Comparison of ENCODE assay signal across 8 cellular contexts in the genomic region with DNA sequence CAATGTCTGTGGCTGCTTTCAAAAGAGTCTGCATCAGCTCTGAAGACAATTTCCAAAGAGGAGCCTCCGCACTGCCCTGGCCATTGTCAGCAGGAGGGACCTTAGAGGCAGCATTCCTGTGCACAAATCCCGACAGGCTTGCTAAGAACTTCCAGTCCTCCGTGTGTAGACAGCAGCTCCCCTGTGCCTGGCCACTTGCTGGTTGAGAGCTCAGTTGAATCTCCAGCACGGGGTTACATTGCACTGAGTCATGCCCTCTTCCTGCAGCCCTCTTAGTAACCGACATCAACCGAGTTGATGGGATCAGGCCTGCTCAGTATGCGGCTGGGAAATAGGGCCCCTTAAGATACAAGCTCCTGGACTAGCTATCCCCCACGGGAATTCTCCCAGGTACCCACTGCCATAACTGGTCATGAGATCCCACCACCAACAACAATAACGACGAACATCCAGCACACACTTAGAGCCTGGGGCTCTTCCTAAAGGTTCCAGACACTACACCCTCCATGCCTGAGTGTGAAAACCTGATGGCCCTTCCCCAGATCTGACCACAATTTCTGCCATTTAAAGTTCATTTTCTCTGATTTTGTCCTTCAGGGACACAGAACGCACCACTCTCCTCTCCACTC. TPM values are rescaled to one million over a fixed set of nuclear protein-coding genes. Genes with fewer than 3 reads are reported as not detected.
DNase-seq lines count a peak whose midpoint lies in the region; ATAC-seq and TF ChIP-seq lines count a peak whose summit lies in the region.

No MANE protein-coding gene starts in this region.

- H3K27me3 ChIP-seq in dorsolateral prefrontal cortex: no peaks in the 10 kb centered on the region

- TF ChIP-seq CTCF in dorsolateral prefrontal cortex (IDR thresholded peaks at IDR 0.05 in 54 of 56, conservative IDR thresholded peaks at IDR 0.05 in 2 of 56; ENCODE audit: low read depth in 1 of 56, partially characterized antibody in 56 of 56): no peak

- no peaks in the 10 kb centered on the region for H3K9me3 Mint-ChIP-seq in activated CD8-positive, alpha-beta memory T cell treated with anti-CD3 and anti-CD28 coated beads, Interleukin-2, amount 10 ng/mL, durations not matched to agents 7 days and 5 days (ENCODE audit: low read depth)

- H3K4me3 ChIP-seq in dorsolateral prefrontal cortex: peak overlapping the region in 28 of 59 donors; percentile 29 to 62 (median 44)

- DNase-seq in left ventricle myocardium superior (no peak), cardiac septum (ENCODE audit: low spot score) (no peak), iris pigment epithelial cell (ENCODE audit: low read depth) (peak; percentile 78), UCSD-AML1 (lab: John Stamatoyannopoulos, UW; ENCODE audit: unreplicated experiment) (no peak), NCI-H187 (lab: John Stamatoyannopoulos, UW) (no peak), dorsolateral prefrontal cortex (no peak), retina (no peak)
- peak; percentile 41 for DNase-seq in activated CD8-positive, alpha-beta memory T cell treated with anti-CD3 and anti-CD28 coated beads, Interleukin-2, amount 10 ng/mL, durations not matched to agents 7 days and 5 days

- no peaks in the 10 kb centered on the region for H3K36me3 Mint-ChIP-seq in activated CD8-positive, alpha-beta memory T cell treated with anti-CD3 and anti-CD28 coated beads, Interleukin-2, amount 10 ng/mL, durations not matched to agents 7 days and 5 days

- H3K27me3 Mint-ChIP-seq in activated CD8-positive, alpha-beta memory T cell treated with anti-CD3 and anti-CD28 coated beads, Interleukin-2, amount 10 ng/mL, durations not matched to agents 7 days and 5 days: peaks cover 31% of the 10 kb centered on the region

- H3K4me3 Mint-ChIP-seq in activated CD8-positive, alpha-beta memory T cell treated with anti-CD3 and anti-CD28 coated beads, Interleukin-2, amount 10 ng/mL, durations not matched to agents 7 days and 5 days: peak overlapping the region; percentile 58

- CTCF ChIA-PET in activated CD8-positive, alpha-beta memory T cell treated with anti-CD3 and anti-CD28 coated beads, Interleukin-2, amount 10 ng/mL, durations not matched to agents 7 days and 5 days (lab: Charles Lee): interaction anchor here (0.5 to 3.9 kb wide), 39 partner anchors 9 to 1326 kb away, joined by 3 to 84 read pairs (median 5); a partner anchor contains a TSS

- no peak overlapping the region for H3K27ac Mint-ChIP-seq in activated CD8-positive, alpha-beta memory T cell treated with anti-CD3 and anti-CD28 coated beads, Interleukin-2, amount 10 ng/mL, durations not matched to agents 7 days and 5 days

- H3K4me1 Mint-ChIP-seq in activated CD8-positive, alpha-beta memory T cell treated with anti-CD3 and anti-CD28 coated beads, Interleukin-2, amount 10 ng/mL, durations not matched to agents 7 days and 5 days: peaks cover 17% of the 10 kb centered on the region

- peak; percentile 11 for ATAC-seq in left ventricle myocardium superior
- ATAC-seq in activated CD8-positive, alpha-beta memory T cell treated with anti-CD3 and anti-CD28 coated beads, Interleukin-2, amount 10 ng/mL, durations not matched to agents 7 days and 5 days: no peak

- H3K27ac ChIP-seq in dorsolateral prefrontal cortex: no peak overlapping the region

- intact Hi-C loops in left ventricle myocardium superior (cut with micrococcal nuclease): loop anchor here (5.0 kb wide), 1 partner anchor 75 kb away; no protein-coding TSS in a partner anchor
- intact Hi-C loops in cardiac septum (cut with DNase I): loop anchor here (2.0 to 5.0 kb wide), 2 partner anchors 77 to 155 kb away; a partner anchor contains a TSS
- intact Hi-C loops in dorsolateral prefrontal cortex (cut with DNase I): loop anchor here (2.0 to 10.0 kb wide), 7 partner anchors 75 to 640 kb away; a partner anchor contains a TSS

RNA-seq across cellular contexts. Expression of a gene that starts 12.0 kb away (rescaled TPM):
- total RNA-seq in left ventricle myocardium superior (not detected), cardiac septum (0.43 TPM), dorsolateral prefrontal cortex (1 to 10 TPM in 11 of 120 experiments, under 1 TPM in 12, not detected in 97; 0.23 to 1.8 (median 1.00) TPM)
- not detected for total RNA-seq in activated CD8-positive, alpha-beta memory T cell treated with anti-CD3 and anti-CD28 coated beads, Interleukin-2, amount 10 ng/mL, durations not matched to agents 7 days and 5 days

RNA-seq across cellular contexts. Expression of a gene that starts 30.8 kb away (rescaled TPM):
- total RNA-seq in left ventricle myocardium superior: 0.92 TPM
- total RNA-seq in cardiac septum: 0.38 TPM
- total RNA-seq in activated CD8-positive, alpha-beta memory T cell treated with anti-CD3 and anti-CD28 coated beads, Interleukin-2, amount 10 ng/mL, durations not matched to agents 7 days and 5 days: not detected
- 1 to 10 TPM in 28 of 120 experiments, under 1 TPM in 41, not detected in 51; 0.25 to 3.2 (median 0.91) TPM for total RNA-seq in dorsolateral prefrontal cortex

RNA-seq across cellular contexts. Expression of a gene that starts 47.0 kb away (rescaled TPM):
- total RNA-seq in left ventricle myocardium superior (50.4 TPM), cardiac septum (46.1 TPM), dorsolateral prefrontal cortex (10 to 100 TPM; 28.4 to 60.5 (median 42.3) TPM)
- 10 to 100 TPM; 39.2 to 58.1 TPM for total RNA-seq in activated CD8-positive, alpha-beta memory T cell treated with anti-CD3 and anti-CD28 coated beads, Interleukin-2, amount 10 ng/mL, durations not matched to agents 7 days and 5 days

RNA-seq across cellular contexts. Expression of a gene that starts 47.3 kb away (rescaled TPM):
- total RNA-seq in left ventricle myocardium superior (not detected), cardiac septum (0.27 TPM), dorsolateral prefrontal cortex (1 to 10 TPM in 28 of 120 experiments, under 1 TPM in 65, not detected in 27; 0.32 to 3.4 (median 0.69) TPM)
- total RNA-seq in activated CD8-positive, alpha-beta memory T cell treated with anti-CD3 and anti-CD28 coated beads, Interleukin-2, amount 10 ng/mL, durations not matched to agents 7 days and 5 days: not detected

Comparison
In these comparisons a context has a peak if more than half of its experiments do, and no peak if none do; other contexts are left out.
1. DNase-seq: peak in activated CD8-positive, alpha-beta memory T cell treated with anti-CD3 and anti-CD28 coated beads, Interleukin-2, amount 10 ng/mL, durations not matched to agents 7 days and 5 days (single experiment) and iris pigment epithelial cell (single experiment); none in left ventricle myocardium superior (single experiment), cardiac septum (single experiment), UCSD-AML1 (single experiment), NCI-H187 (0 of 2), dorsolateral prefrontal cortex (0 of 10) and retina (single experiment).